ENCODE assay signal across 22 cellular contexts in the genomic region with DNA sequence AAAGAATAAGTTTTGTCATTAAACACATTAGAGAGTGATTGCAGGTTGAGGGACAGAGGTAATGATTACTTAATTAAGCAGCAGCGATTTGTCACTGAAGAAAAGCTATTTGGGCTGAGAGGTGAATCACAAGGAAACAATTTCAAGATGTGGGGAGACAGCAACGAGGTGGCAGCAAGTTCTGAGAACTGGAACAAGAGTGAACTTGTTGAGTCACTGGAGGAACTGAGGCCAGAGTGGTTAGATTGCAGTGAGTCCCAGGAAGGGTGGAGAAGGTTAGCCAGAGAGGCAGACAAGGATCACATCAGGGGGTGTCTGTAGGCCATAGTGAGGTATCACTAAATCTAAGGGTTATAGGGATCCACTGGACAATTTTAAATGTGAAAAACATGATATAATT. TPM values are rescaled to one million over a fixed set of nuclear protein-coding genes. Genes with fewer than 3 reads are reported as not detected.
DNase-seq lines count a peak whose midpoint lies in the region; ATAC-seq and TF ChIP-seq lines count a peak whose summit lies in the region.
"Had no signal": no experiment of that assay in that cellular context is flagged by ENCODE, and none has a peak within 500 bp of the region (broad histone marks: within the 10 kb centered on the region; RNA-seq: fewer than 3 reads in every experiment).

No MANE protein-coding gene starts in this region.

- POLR2A ChIA-PET in SK-N-SH (lab: Yijun Ruan, JAX), result no interaction called here

- no peak overlapping the region for H2AFZ ChIP-seq in SK-N-SH (ENCODE audit: low read depth)
- H2AFZ ChIP-seq: hepatocyte had no signal

- no peaks in the 10 kb centered on the region for H3K4me1 ChIP-seq in SK-N-SH (ENCODE audit: control insufficient read depth in 1 of 2, insufficient read depth in 2 of 2, low read depth in 1 of 2, low read length in 1 of 2)
- H3K4me1 ChIP-seq: BLaER1, transverse colon had no signal

- H3K27me3 Mint-ChIP-seq in Calu3 (ENCODE audit: unreplicated experiment), result no peaks in the 10 kb centered on the region
- H3K27me3 Mint-ChIP-seq in activated T-helper 17 cell treated with anti-CD3 and anti-CD28 coated beads, Interleukin-2, amount 50 U/mL, for 72 hours, result no peaks in the 10 kb centered on the region
- H3K27me3 Mint-ChIP-seq: activated naive CD8-positive, alpha-beta T cell treated with anti-CD3 and anti-CD28 coated beads for 36 hours had no signal

- peak; percentile 15 for DNase-seq in Calu3
- DNase-seq in HK-2 (ENCODE audit: unreplicated experiment), result peak; percentile 45
- peak; percentile 63 for DNase-seq in glomerular visceral epithelial cell (ENCODE audit: extremely low spot score)
- no peak for DNase-seq in stimulated activated CD4-positive, alpha-beta T cell treated with anti-CD3 and anti-CD28 coated beads, Interleukin-4, amount 100 ng/mL, for 24 hours
- DNase-seq in NCI-H2171 (lab: John Stamatoyannopoulos, UW), result no peak
- no peak for DNase-seq in SK-N-SH
- DNase-seq: activated naive CD8-positive, alpha-beta T cell treated with anti-CD3 and anti-CD28 coated beads for 36 hours; activated T-cell treated with anti-CD3 and anti-CD28 coated beads, Interleukin-2, amount 50 U/mL, for 1 hour; caudate nucleus; kidney; NCI-H1436 treated with DMSO at 0.1 percent for 48 hours; NCI-H446; posterior cingulate gyrus; small intestine; transverse colon had no signal

- H3K4me3 ChIP-seq in SK-N-SH (ENCODE audit: low read depth in 2 of 2, low read length in 1 of 2), result no peak overlapping the region
- H3K4me3 ChIP-seq: BLaER1, GM23338, hepatocyte, transverse colon had no signal

- no peaks in the 10 kb centered on the region for H3K36me3 Mint-ChIP-seq in Calu3 (ENCODE audit: insufficient read depth, unreplicated experiment)
- no peaks in the 10 kb centered on the region for H3K36me3 Mint-ChIP-seq in activated T-helper 17 cell treated with anti-CD3 and anti-CD28 coated beads, Interleukin-2, amount 50 U/mL, for 72 hours (ENCODE audit: low read depth)
- H3K36me3 Mint-ChIP-seq: activated naive CD8-positive, alpha-beta T cell treated with anti-CD3 and anti-CD28 coated beads for 36 hours; natural killer cell treated with Interleukin-12 subunit alpha and Interleukin-12 subunit beta and Interleukin-15 and Interleukin-18, amount 100 ng/mL, for 72 hours had no signal

- H3K27ac ChIP-seq in SK-N-SH (ENCODE audit: low read depth in 2 of 2, low read length in 1 of 2), result no peak overlapping the region
- H3K27ac ChIP-seq: BLaER1, hepatocyte, transverse colon had no signal

- no peak for TF ChIP-seq RAD21 in SK-N-SH (IDR thresholded peaks at IDR 0.05; ENCODE audit: low read length)

- TF ChIP-seq EP300 in SK-N-SH (IDR thresholded peaks at IDR 0.05; ENCODE audit: borderline replicate concordance in 1 of 2, low read depth in 1 of 2, low read length in 1 of 2), result no peak

- no peak overlapping the region for H3K9ac ChIP-seq in SK-N-SH
- H3K9ac ChIP-seq: BLaER1 had no signal

- H3K79me2 ChIP-seq in SK-N-SH (ENCODE audit: insufficient read depth), result no peaks in the 10 kb centered on the region
- H3K79me2 ChIP-seq: hepatocyte had no signal

- H3K4me1 Mint-ChIP-seq in Calu3 (ENCODE audit: low read depth, unreplicated experiment), result peaks cover 22% of the 10 kb centered on the region
- no peaks in the 10 kb centered on the region for H3K4me1 Mint-ChIP-seq in activated T-helper 17 cell treated with anti-CD3 and anti-CD28 coated beads, Interleukin-2, amount 50 U/mL, for 72 hours
- H3K4me1 Mint-ChIP-seq: activated naive CD8-positive, alpha-beta T cell treated with anti-CD3 and anti-CD28 coated beads for 36 hours had no signal

- peak; percentile 62 for ATAC-seq in activated T-helper 17 cell treated with anti-CD3 and anti-CD28 coated beads, Interleukin-2, amount 50 U/mL, for 72 hours (replicated peaks)
- ATAC-seq in HG03175 (IDR thresholded peaks at IDR 0.05; ENCODE audit: unreplicated experiment), result no peak
- ATAC-seq: GM23338; natural killer cell treated with Interleukin-12 subunit alpha and Interleukin-12 subunit beta and Interleukin-15 and Interleukin-18, amount 100 ng/mL, for 72 hours had no signal

- no peaks in the 10 kb centered on the region; the same call in 1 of the 2 replicates for H3K27me3 ChIP-seq in SK-N-SH (ENCODE audit: insufficient read depth)
- H3K27me3 ChIP-seq: BLaER1, hepatocyte, transverse colon had no signal

- H3F3A ChIP-seq in SK-N-SH (replicated peaks; ENCODE audit: insufficient read depth), result no peaks in the 10 kb centered on the region

- no peaks in the 10 kb centered on the region for H4K20me1 ChIP-seq in SK-N-SH (ENCODE audit: insufficient read depth)
- H4K20me1 ChIP-seq: BLaER1 had no signal

- CTCF ChIA-PET in Calu3 (lab: Charles Lee) (interaction anchor here (1.0 kb wide), 1 partner anchor 29 kb away, joined by 3 read pairs; no protein-coding TSS in a partner anchor), SK-N-SH (lab: Yijun Ruan, JAX) (no interaction called here)

- H3K4me3 Mint-ChIP-seq in Calu3 (ENCODE audit: low read depth, unreplicated experiment), result no peak overlapping the region
- H3K4me3 Mint-ChIP-seq in activated T-helper 17 cell treated with anti-CD3 and anti-CD28 coated beads, Interleukin-2, amount 50 U/mL, for 72 hours, result no peak overlapping the region
- H3K4me3 Mint-ChIP-seq: activated naive CD8-positive, alpha-beta T cell treated with anti-CD3 and anti-CD28 coated beads for 36 hours; GM23338; natural killer cell treated with Interleukin-12 subunit alpha and Interleukin-12 subunit beta and Interleukin-15 and Interleukin-18, amount 100 ng/mL, for 72 hours had no signal

- 2% methylated on average over 2 of the region's 2 CpGs for WGBS in SK-N-SH (ENCODE audit: low lambda C conversion rate)

- H3K9me3 ChIP-seq in SK-N-SH, result no peaks in the 10 kb centered on the region
- H3K9me3 ChIP-seq: BLaER1, transverse colon had no signal

- no peaks in the 10 kb centered on the region for H3K36me3 ChIP-seq in SK-N-SH (replicated peaks in 1 of 2; ENCODE audit: control insufficient read depth in 1 of 2, insufficient read depth in 2 of 2, low read length in 1 of 2)
- H3K36me3 ChIP-seq: BLaER1, transverse colon had no signal

- no TSS peak for BruUV-seq in Calu3 (replicated peaks; lab: Mats Ljungman, UMichigan)

- intact Hi-C loops in Calu3 (cut with micrococcal nuclease; ENCODE audit: unreplicated experiment), result no loop called here

- no peaks in the 10 kb centered on the region for H3K9me3 Mint-ChIP-seq in Calu3 (ENCODE audit: low read depth, unreplicated experiment)
- no peaks in the 10 kb centered on the region for H3K9me3 Mint-ChIP-seq in activated T-helper 17 cell treated with anti-CD3 and anti-CD28 coated beads, Interleukin-2, amount 50 U/mL, for 72 hours
- H3K9me3 Mint-ChIP-seq: activated naive CD8-positive, alpha-beta T cell treated with anti-CD3 and anti-CD28 coated beads for 36 hours; GM23338 had no signal

- H3K27ac Mint-ChIP-seq in Calu3 (ENCODE audit: unreplicated experiment), result no peak overlapping the region
- H3K27ac Mint-ChIP-seq in activated T-helper 17 cell treated with anti-CD3 and anti-CD28 coated beads, Interleukin-2, amount 50 U/mL, for 72 hours, result no peak overlapping the region
- H3K27ac Mint-ChIP-seq: activated naive CD8-positive, alpha-beta T cell treated with anti-CD3 and anti-CD28 coated beads for 36 hours; GM23338; natural killer cell treated with Interleukin-12 subunit alpha and Interleukin-12 subunit beta and Interleukin-15 and Interleukin-18, amount 100 ng/mL, for 72 hours had no signal

- TF ChIP-seq CTCF in Calu3 (IDR thresholded peaks at IDR 0.05; ENCODE audit: unreplicated experiment), result no peak
- no peak for TF ChIP-seq CTCF in SK-N-SH (IDR thresholded peaks at IDR 0.05)

- no peak overlapping the region for H3K4me2 ChIP-seq in SK-N-SH
- H3K4me2 ChIP-seq: BLaER1, GM23338, hepatocyte had no signal

- no peaks in the 10 kb centered on the region; the same call in 1 of the 2 replicates for H3K9me2 ChIP-seq in SK-N-SH

TF ChIP-seq in SK-N-SH, 30 proteins besides CTCF, POLR2A, EP300 and RAD21:
- no peak for TF ChIP-seq FOXJ3 (CRISPR knock-in tag; IDR thresholded peaks at IDR 0.05)
- TF ChIP-seq RXRA (IDR thresholded peaks at IDR 0.05; ENCODE audit: borderline replicate concordance, low read depth), result no peak
- TF ChIP-seq GABPA (IDR thresholded peaks at IDR 0.05; ENCODE audit: low read depth), result no peak
- TF ChIP-seq TAF1 (IDR thresholded peaks at IDR 0.05; ENCODE audit: borderline replicate concordance, low read depth, low read length), result no peak
- TF ChIP-seq FOXM1 (IDR thresholded peaks at IDR 0.05; ENCODE audit: low read depth), result no peak
- TF ChIP-seq, protein P1, sequence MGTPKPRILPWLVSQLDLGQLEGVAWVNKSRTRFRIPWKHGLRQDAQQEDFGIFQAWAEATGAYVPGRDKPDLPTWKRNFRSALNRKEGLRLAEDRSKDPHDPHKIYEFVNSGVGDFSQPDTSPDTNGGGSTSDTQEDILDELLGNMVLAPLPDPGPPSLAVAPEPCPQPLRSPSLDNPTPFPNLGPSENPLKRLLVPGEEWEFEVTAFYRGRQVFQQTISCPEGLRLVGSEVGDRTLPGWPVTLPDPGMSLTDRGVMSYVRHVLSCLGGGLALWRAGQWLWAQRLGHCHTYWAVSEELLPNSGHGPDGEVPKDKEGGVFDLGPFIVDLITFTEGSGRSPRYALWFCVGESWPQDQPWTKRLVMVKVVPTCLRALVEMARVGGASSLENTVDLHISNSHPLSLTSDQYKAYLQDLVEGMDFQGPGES (IDR thresholded peaks at IDR 0.05; ENCODE audit: low read depth, low read length), result no peak
- no peak for TF ChIP-seq ELF1 (IDR thresholded peaks at IDR 0.05)

RNA-seq across cellular contexts. Expression of gene TMPRSS11A, which starts 57.9 kb away (rescaled TPM):
- not detected in 2 replicates for total RNA-seq in Calu3 (2022)
- total RNA-seq in activated T-helper 17 cell treated with anti-CD3 and anti-CD28 coated beads, Interleukin-2, amount 50 U/mL, for 72 hours, result not detected
- not detected in 2 replicates for polyA plus RNA-seq in SK-N-SH (2012; rRNA removed)
- polyA plus RNA-seq in SK-N-SH (2012; cell fraction: cytosol; rRNA removed), result 0.01 and 0.03 TPM in 2 replicates
- polyA plus RNA-seq in SK-N-SH (2012; cell fraction: nucleus; rRNA removed), result not detected in 2 replicates
- total RNA-seq: activated naive CD8-positive, alpha-beta T cell treated with anti-CD3 and anti-CD28 coated beads for 36 hours; GM23338; kidney; mesenteric fat pad; natural killer cell treated with Interleukin-12 subunit alpha and Interleukin-12 subunit beta and Interleukin-15 and Interleukin-18, amount 100 ng/mL, for 72 hours; transverse colon had no signal
- polyA plus RNA-seq: GM23338, hepatocyte had no signal

Comparison
In these comparisons a context has a peak if more than half of its experiments do, and no peak if none do; other contexts are left out.
1. DNase-seq: peak in Calu3 (single experiment), HK-2 (single experiment) and glomerular visceral epithelial cell (single experiment); none in stimulated activated CD4-positive, alpha-beta T cell treated with anti-CD3 and anti-CD28 coated beads, Interleukin-4, amount 100 ng/mL, for 24 hours (single experiment), NCI-H2171 (single experiment) and SK-N-SH (single experiment).